ENCODE assay signal across 8 cellular contexts in the genomic region with DNA sequence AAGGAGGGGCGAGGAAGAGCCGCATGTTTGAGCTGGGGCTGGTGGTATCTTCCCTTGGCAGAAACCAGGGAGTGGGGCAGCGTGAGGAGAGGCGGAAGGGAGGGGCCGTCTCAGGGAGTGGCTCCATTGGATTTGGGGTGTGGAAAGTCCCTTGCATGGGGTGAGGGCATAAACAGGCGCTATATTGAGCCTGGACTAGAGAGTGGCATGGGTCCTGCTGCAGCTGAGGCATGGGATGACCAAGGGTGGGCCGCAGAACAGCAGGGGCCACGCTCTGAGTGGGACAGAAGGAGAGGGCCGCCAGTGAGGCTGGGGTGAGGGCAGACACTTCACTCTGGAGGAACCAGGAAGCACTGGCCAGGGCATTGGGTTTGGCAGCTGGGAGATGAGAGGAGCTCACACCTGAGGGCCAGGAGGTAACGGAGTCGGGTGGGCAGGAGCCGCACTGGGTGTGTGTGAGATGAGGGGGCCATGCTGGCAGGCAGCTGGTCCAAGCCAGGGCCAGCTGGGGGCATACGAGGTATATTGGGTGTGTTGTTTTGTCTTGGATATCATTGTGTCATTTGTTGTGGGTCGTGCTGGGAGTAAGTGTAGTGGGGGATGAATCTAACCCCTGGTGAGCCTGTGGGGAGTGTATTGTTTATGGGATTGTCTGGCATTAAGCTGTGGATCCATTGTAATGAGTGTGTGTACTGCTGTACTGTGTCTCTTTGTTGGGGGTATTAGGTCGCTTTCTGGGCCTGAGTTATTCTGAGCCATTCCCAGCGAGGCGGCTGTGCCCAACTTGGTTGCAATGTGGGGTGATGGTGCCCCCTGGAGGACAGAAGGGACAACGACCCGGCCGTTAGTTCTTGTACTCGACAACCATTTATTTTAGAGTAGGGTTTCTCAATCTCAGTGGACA. TPM values are rescaled to one million over a fixed set of nuclear protein-coding genes. Genes with fewer than 3 reads are reported as not detected.
DNase-seq lines count a peak whose midpoint lies in the region; ATAC-seq and TF ChIP-seq lines count a peak whose summit lies in the region.
"Not testable (repeated sequence)": the region's sequence is repeated elsewhere in the genome, so short reads cannot be mapped to it uniquely, and the experiment has no call there.

No MANE protein-coding gene starts in this region.

- not testable (repeated sequence) for H4K8ac ChIP-seq in mesenchymal stem cell (ENCODE audit: low read length)

- H3K4ac ChIP-seq in mesenchymal stem cell (ENCODE audit: low read depth in 1 of 2, low read length in 2 of 2) = not testable (repeated sequence)

- DNase-seq in AG08395 (ENCODE audit: low spot score) (peak; percentile 66), NCI-H2029 (lab: John Stamatoyannopoulos, UW) (peak; percentile 47), SW480 (ENCODE audit: low spot score) (peak; percentile 68), erythroblast (lab: John Stamatoyannopoulos, UW) (peak; percentile 65 to 83), mesenchymal stem cell (peak; percentile 74)
- DNase-seq in activated effector memory CD4-positive, alpha-beta T cell treated with anti-CD3 and anti-CD28 coated beads, Interleukin-2, amount 50 U/mL, for 16 hours = peak; percentile 85
- DNase-seq in stimulated activated CD4-positive, alpha-beta T cell treated with anti-CD3 and anti-CD28 coated beads, Interleukin-4, amount 100 ng/mL, for 24 hours = peak; percentile 71

- H3K4me1 ChIP-seq in mesenchymal stem cell (ENCODE audit: control insufficient read depth, insufficient read depth, low read depth, low read length) = peaks cover 36% of the 10 kb centered on the region

- H3K9ac ChIP-seq in mesenchymal stem cell (ENCODE audit: low read length) = peak overlapping the region; percentile 41

- 63% methylated on average over 21 of the region's 21 CpGs for WGBS in mesenchymal stem cell

- not testable (repeated sequence) for H2BK5ac ChIP-seq in mesenchymal stem cell (ENCODE audit: low read depth, low read length, poor library complexity, severe bottlenecking)

- H3K27me3 ChIP-seq in mesenchymal stem cell (ENCODE audit: control insufficient read depth in 1 of 2, insufficient read depth in 1 of 2, low read length in 2 of 2) = not testable (repeated sequence)

- H3K9me3 ChIP-seq in mesenchymal stem cell (ENCODE audit: control insufficient read depth, low read length) = not testable (repeated sequence)

- H2BK15ac ChIP-seq in mesenchymal stem cell (ENCODE audit: low read depth, poor library complexity, severe bottlenecking) = not testable (repeated sequence)

- peaks cover 42 to 50% of the 10 kb centered on the region in 2 experiments for H3K36me3 ChIP-seq in mesenchymal stem cell (ENCODE audit: control insufficient read depth in 1 of 2, insufficient read depth in 2 of 2, low read depth in 1 of 2, low read length in 2 of 2)

- not testable (repeated sequence) for TF ChIP-seq POLR2A in erythroblast (IDR thresholded peaks at IDR 0.05; ENCODE audit: low read length)

- peak overlapping the region; percentile 46 for H3K27ac ChIP-seq in mesenchymal stem cell (ENCODE audit: low read length, poor library complexity, severe bottlenecking)

- peak overlapping the region in 1 of 2 experiments; percentile 68 for H3K14ac ChIP-seq in mesenchymal stem cell (ENCODE audit: low read length in 2 of 2)

- H3K79me1 ChIP-seq in mesenchymal stem cell (replicated peaks; ENCODE audit: low read length, poor library complexity, severe bottlenecking) = not testable (repeated sequence)

- H2BK12ac ChIP-seq in mesenchymal stem cell (ENCODE audit: low read length in 2 of 2) = not testable (repeated sequence)

- H2AK5ac ChIP-seq in mesenchymal stem cell (ENCODE audit: low read length, severe bottlenecking) = peak overlapping the region; percentile 7

- H3K4me2 ChIP-seq in mesenchymal stem cell (ENCODE audit: low read length, poor library complexity, severe bottlenecking) = not testable (repeated sequence)

- ATAC-seq in GM18907 (IDR thresholded peaks at IDR 0.05; ENCODE audit: unreplicated experiment) = peak; percentile 68

- not testable (repeated sequence) for H4K91ac ChIP-seq in mesenchymal stem cell (ENCODE audit: low read length)

- not testable (repeated sequence) for H3K18ac ChIP-seq in mesenchymal stem cell (ENCODE audit: low read depth in 1 of 2, low read length in 2 of 2)

- not testable (repeated sequence) for H2BK120ac ChIP-seq in mesenchymal stem cell (ENCODE audit: low read depth, low read length)

- not testable (repeated sequence) for H3K4me3 ChIP-seq in mesenchymal stem cell (ENCODE audit: insufficient read depth in 1 of 2, low read depth in 1 of 2, low read length in 2 of 2)

- not testable (repeated sequence) for H2AFZ ChIP-seq in mesenchymal stem cell (ENCODE audit: low read depth, low read length)

- H3K23ac ChIP-seq in mesenchymal stem cell (ENCODE audit: low read length in 2 of 2) = not testable (repeated sequence)

RNA-seq across cellular contexts. Expression of a gene that starts 56.2 kb away (rescaled TPM):
- polyA plus RNA-seq in mesenchymal stem cell (2013, experiment 1 of 2) = 66.7 TPM
- polyA plus RNA-seq in mesenchymal stem cell (2013, experiment 2 of 2) = 60.9 TPM
